1 cellular context compared by ENCODE assay signal in genomic region chr5:43171926-43172325, GRCh38.
TF ChIP-seq lines count a peak whose summit lies in the region.

No MANE protein-coding gene starts in this region.

TF ChIP-seq in GM23338, 12 proteins besides CTCF, POLR2A, EP300 and RAD21:
- TF ChIP-seq ZNF462 (CRISPR knock-in tag; IDR thresholded peaks at IDR 0.05) (no peak), JUNB (IDR thresholded peaks at IDR 0.05; ENCODE audit: unreplicated experiment) (no peak), NANOG (IDR thresholded peaks at IDR 0.05; ENCODE audit: borderline replicate concordance) (no peak), EZH2 (IDR thresholded peaks at IDR 0.05; ENCODE audit: low read depth, unreplicated experiment) (no peak), CREB1 (CRISPR knock-in tag; IDR thresholded peaks at IDR 0.05; ENCODE audit: low read depth) (no peak), ETS1 (IDR thresholded peaks at IDR 0.05) (no peak), ZNF331 (CRISPR knock-in tag; IDR thresholded peaks at IDR 0.05; ENCODE audit: low read depth) (no peak), ZNF114 (CRISPR knock-in tag; IDR thresholded peaks at IDR 0.05) (no peak), STAT1 (IDR thresholded peaks at IDR 0.05; ENCODE audit: unreplicated experiment) (no peak)
